10 cellular contexts compared by ENCODE assay signal in the genomic region with DNA sequence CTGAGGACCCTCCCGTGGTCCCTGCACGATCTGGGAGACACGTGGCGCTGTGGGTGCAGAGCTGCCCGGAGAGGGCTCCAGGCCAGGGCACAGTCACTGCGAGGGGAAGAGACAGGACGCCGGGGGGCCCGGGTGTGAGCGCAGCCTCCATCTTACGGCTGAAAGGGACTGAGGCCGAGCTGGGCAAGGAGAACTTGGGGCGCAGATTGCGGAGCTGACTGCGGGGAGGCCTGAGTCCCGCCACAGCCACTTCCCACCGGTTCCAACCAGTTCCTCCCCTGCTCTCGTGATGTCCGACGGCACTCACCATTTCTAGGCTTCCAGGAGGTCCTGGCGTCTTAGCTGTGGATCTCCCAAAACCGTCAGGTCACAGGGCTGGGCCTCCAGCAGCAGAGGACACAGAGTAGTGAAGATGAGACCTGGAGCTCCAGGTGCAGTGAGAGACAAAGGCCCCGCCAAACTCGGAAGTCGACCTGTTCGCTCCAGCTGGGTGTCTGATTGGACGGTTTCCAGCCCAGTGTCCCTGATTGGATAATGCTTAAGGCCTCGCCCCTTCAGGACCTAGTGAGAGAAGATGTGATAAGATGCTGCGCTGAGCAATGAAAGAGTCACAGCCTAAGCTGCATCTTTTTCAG. TPM values are rescaled to one million over a fixed set of nuclear protein-coding genes. Genes with fewer than 3 reads are reported as not detected.
A peak's percentile ranks its signal among the peaks of the same experiment; 100 is the strongest.
DNase-seq lines count a peak whose midpoint lies in the region; ATAC-seq and TF ChIP-seq lines count a peak whose summit lies in the region.
"Had no signal": no experiment of that assay in that cellular context is flagged by ENCODE, and none has a peak within 500 bp of the region (broad histone marks: within the 10 kb centered on the region; RNA-seq: fewer than 3 reads in every experiment).

No MANE protein-coding gene starts in this region.

- 17 to 40% methylated on average over 29 of the region's 29 CpGs for WGBS in sigmoid colon, 2 donors

- TF ChIP-seq CTCF in glutamatergic neuron (IDR thresholded peaks at IDR 0.05; ENCODE audit: partially characterized antibody, unreplicated experiment) (no peak), sigmoid colon (IDR thresholded peaks at IDR 0.05) (no peak), BE2C (IDR thresholded peaks at IDR 0.05; ENCODE audit: low read depth, low read length) (no peak)

- DNase-seq in activated CD8-positive, alpha-beta memory T cell treated with anti-CD3 and anti-CD28 coated beads, Interleukin-2, amount 50 U/mL, for 4 hours = peak; percentile 51
- DNase-seq in glutamatergic neuron = peak; percentile 76
- peak; percentile 27 for DNase-seq in stimulated activated CD4-positive, alpha-beta T cell treated with anti-CD3 and anti-CD28 coated beads, Interleukin-2, amount 100 ng/mL, for 4 hours (ENCODE audit: low read depth)
- no peak for DNase-seq in sigmoid colon
- no peak for DNase-seq in BE2C
- DNase-seq: KBM-7 had no signal

- no peaks in the 10 kb centered on the region for H3K9me3 ChIP-seq in sigmoid colon
- H3K9me3 ChIP-seq in BE2C = peaks cover 3% of the 10 kb centered on the region; the same call in 1 of the 2 replicates

- no peaks in the 10 kb centered on the region for H3K36me3 ChIP-seq in sigmoid colon
- H3K36me3 ChIP-seq in BE2C = no peaks in the 10 kb centered on the region

- H3K4me3 Mint-ChIP-seq in IgD-negative memory B cell (peak overlapping the region; percentile 50 to 95 (median 84)), glutamatergic neuron (ENCODE audit: unreplicated experiment) (peak overlapping the region; percentile 94)

- H3K27me3 Mint-ChIP-seq in IgD-negative memory B cell (no peaks in the 10 kb centered on the region), glutamatergic neuron (ENCODE audit: unreplicated experiment) (peaks cover 7% of the 10 kb centered on the region)

- intact Hi-C loops in sigmoid colon (cut with DNase I) = loop anchor here (10.0 kb wide), 1 partner anchor 126 kb away; the partner anchor contains the start of gene ZNF14

- H3K9me3 Mint-ChIP-seq in IgD-negative memory B cell (peaks cover 0 to 3% (median 0%) of the 10 kb centered on the region in 3 donors), glutamatergic neuron (ENCODE audit: unreplicated experiment) (peaks cover 9% of the 10 kb centered on the region)

- H3K36me3 Mint-ChIP-seq in IgD-negative memory B cell = peaks cover 8% of the 10 kb centered on the region
- H3K36me3 Mint-ChIP-seq in glutamatergic neuron (ENCODE audit: unreplicated experiment) = peaks cover under 1% of the 10 kb centered on the region

- ATAC-seq in GM18517 (IDR thresholded peaks at IDR 0.05; ENCODE audit: unreplicated experiment) (no peak), GM21526 (IDR thresholded peaks at IDR 0.05; ENCODE audit: low FRiP score, unreplicated experiment) (no peak)

- H3K27ac ChIP-seq in sigmoid colon = no peak overlapping the region

- TF ChIP-seq EP300 in sigmoid colon (IDR thresholded peaks at IDR 0.05) = no peak

- H3K27me3 ChIP-seq in sigmoid colon (peaks cover 0 to 23% (median 0%) of the 10 kb centered on the region in 3 donors), BE2C (no peaks in the 10 kb centered on the region)

- H3K4me3 ChIP-seq in sigmoid colon = peak overlapping the region in 1 of 4 donors; percentile 27
- no peak overlapping the region for H3K4me3 ChIP-seq in BE2C (ENCODE audit: low read depth, low read length)
- H3K4me3 ChIP-seq: lung had no signal

- H3K27ac Mint-ChIP-seq in IgD-negative memory B cell (peak overlapping the region in 1 of 3 donors; percentile 6), glutamatergic neuron (ENCODE audit: unreplicated experiment) (peak overlapping the region; percentile 96)

- H3K4me1 Mint-ChIP-seq in IgD-negative memory B cell = peaks cover 6 to 28% (median 17%) of the 10 kb centered on the region in 3 donors
- peaks cover 3% of the 10 kb centered on the region for H3K4me1 Mint-ChIP-seq in glutamatergic neuron (ENCODE audit: low read depth, unreplicated experiment)

- H3K4me1 ChIP-seq in sigmoid colon (no peaks in the 10 kb centered on the region), BE2C (no peaks in the 10 kb centered on the region)

- no peak for TF ChIP-seq POLR2A in sigmoid colon (IDR thresholded peaks at IDR 0.05)

RNA-seq across cellular contexts. Expression of gene ZNF253, which starts 4.8 kb away (rescaled TPM):
- polyA plus RNA-seq in IgD-negative memory B cell (11.2 TPM), sigmoid colon (1 to 10 TPM; 2.4 to 5.5 (median 2.5) TPM)
- total RNA-seq in glutamatergic neuron (ENCODE audit: unreplicated experiment) (56.0 TPM), sigmoid colon (10 to 100 TPM in 1 of 4 donors, 1 to 10 TPM in 3; 2.4 to 11.6 (median 7.3) TPM)
- polyA plus RNA-seq in BE2C (2012; ENCODE audit: insufficient read depth, insufficient read length, low read depth) = 5.6 TPM

RNA-seq across cellular contexts. Expression of gene ZNF506, which starts 39.3 kb away (rescaled TPM):
- polyA plus RNA-seq in IgD-negative memory B cell (24.5 TPM), sigmoid colon (10 to 100 TPM in 1 of 3 donors, 1 to 10 TPM in 2; 2.4 to 11.0 (median 5.1) TPM)
- total RNA-seq in glutamatergic neuron (ENCODE audit: unreplicated experiment) (39.0 TPM), sigmoid colon (10 to 100 TPM; 21.9 to 45.7 (median 28.3) TPM)
- polyA plus RNA-seq in BE2C (2012; ENCODE audit: insufficient read depth, insufficient read length, low read depth) = 7.8 TPM

RNA-seq across cellular contexts. Expression of gene ZNF93, which starts 39.9 kb away (rescaled TPM):
- polyA plus RNA-seq in IgD-negative memory B cell = 11.2 TPM
- total RNA-seq in glutamatergic neuron (ENCODE audit: unreplicated experiment) = 50.1 TPM
- total RNA-seq in sigmoid colon = 10 to 100 TPM in 1 of 4 donors, 1 to 10 TPM in 3; 5.1 to 14.4 (median 6.7) TPM
- 1 to 10 TPM; 1.2 to 3.9 (median 1.8) TPM for polyA plus RNA-seq in sigmoid colon
- 2.6 TPM for polyA plus RNA-seq in BE2C (2012; ENCODE audit: insufficient read depth, insufficient read length, low read depth)

Comparison
In these comparisons a context has a peak if more than half of its experiments do, and no peak if none do; other contexts are left out.
1. DNase-seq: peak in activated CD8-positive, alpha-beta memory T cell treated with anti-CD3 and anti-CD28 coated beads, Interleukin-2, amount 50 U/mL, for 4 hours (single experiment), glutamatergic neuron (single experiment) and stimulated activated CD4-positive, alpha-beta T cell treated with anti-CD3 and anti-CD28 coated beads, Interleukin-2, amount 100 ng/mL, for 4 hours (single experiment); none in sigmoid colon (single experiment) and BE2C (single experiment).